In genomic region chr1:15328785-15329480, GRCh38 we compare ENCODE assay signal across 10 cellular contexts.
DNase-seq lines count a peak whose midpoint lies in the region; ATAC-seq, FAIRE-seq and TF ChIP-seq lines count a peak whose summit lies in the region.
"Had no signal": no experiment of that assay in that cellular context is flagged by ENCODE, and none has a peak within 500 bp of the region (broad histone marks: within the 10 kb centered on the region; RNA-seq: fewer than 3 reads in every experiment).

No MANE protein-coding gene starts in this region.

- peaks cover 17 to 38% of the 10 kb centered on the region in 2 donors for H3K4me1 Mint-ChIP-seq in immature natural killer cell
- H3K4me1 Mint-ChIP-seq: B cell had no signal

- H3F3A ChIP-seq in SK-N-SH (replicated peaks; ENCODE audit: insufficient read depth) = no peaks in the 10 kb centered on the region

- WGBS in SK-N-SH (ENCODE audit: low lambda C conversion rate) = 85% methylated on average over 20 of the region's 21 CpGs

- H3K9me3 Mint-ChIP-seq in immature natural killer cell = no peaks in the 10 kb centered on the region
- H3K9me3 Mint-ChIP-seq: T-helper 1 cell treated with Interleukin-12 subunit alpha and Interleukin-12 subunit beta and Interleukin-4 antibody, amounts not matched to agents 30 μg/mL and 1 μg/mL, for 36 hours had no signal

- no peak overlapping the region for H3K9ac ChIP-seq in SK-N-SH

- FAIRE-seq in H54 (lab: Jason Lieb, UNC) = no peak

- no peaks in the 10 kb centered on the region for H4K20me1 ChIP-seq in SK-N-SH (ENCODE audit: insufficient read depth)

- H3K27ac ChIP-seq in SK-N-SH (ENCODE audit: low read depth in 2 of 2, low read length in 1 of 2) (no peak overlapping the region; a peak in 2 of 4 replicates), thoracic aorta (no peak overlapping the region)

- H3K4me3 ChIP-seq in SK-N-SH (ENCODE audit: low read depth in 2 of 2, low read length in 1 of 2) (no peak overlapping the region), astrocyte of the cerebellum (ENCODE audit: low read depth, low read length) (no peak overlapping the region), thoracic aorta (peak overlapping the region; percentile 45)

- no peak overlapping the region for H3K4me2 ChIP-seq in SK-N-SH

- H3K36me3 Mint-ChIP-seq in immature natural killer cell = no peaks in the 10 kb centered on the region

- TF ChIP-seq POLR2A in H54 (IDR thresholded peaks at IDR 0.05; ENCODE audit: low read depth, low read length) = no peak

- H3K36me3 ChIP-seq in SK-N-SH (replicated peaks in 1 of 2; ENCODE audit: control insufficient read depth in 1 of 2, insufficient read depth in 2 of 2, low read length in 1 of 2) = no peaks in the 10 kb centered on the region
- H3K36me3 ChIP-seq in thoracic aorta = no peaks in the 10 kb centered on the region

- H3K9me3 ChIP-seq in SK-N-SH (no peaks in the 10 kb centered on the region), thoracic aorta (no peaks in the 10 kb centered on the region)

- no peak for TF ChIP-seq EP300 in SK-N-SH (IDR thresholded peaks at IDR 0.05; ENCODE audit: borderline replicate concordance in 1 of 2, low read depth in 1 of 2, low read length in 1 of 2)

- in situ Hi-C loops in astrocyte of the cerebellum (cut with HindIII; ENCODE audit: low sequenced_read_pairs) = no loop called here

- TF ChIP-seq RAD21 in SK-N-SH (IDR thresholded peaks at IDR 0.05; ENCODE audit: low read length) = no peak

- no peaks in the 10 kb centered on the region for H3K27me3 ChIP-seq in SK-N-SH (ENCODE audit: insufficient read depth)
- no peaks in the 10 kb centered on the region for H3K27me3 ChIP-seq in thoracic aorta (replicated peaks; ENCODE audit: insufficient read depth)

- CTCF ChIA-PET in SK-N-SH (lab: Yijun Ruan, JAX) = interaction anchor here (0.8 to 1.4 kb wide), 2 partner anchors 24 to 25 kb away, joined by 3 read pairs; no protein-coding TSS in a partner anchor

- H3K4me1 ChIP-seq in SK-N-SH (ENCODE audit: control insufficient read depth in 1 of 2, insufficient read depth in 2 of 2, low read depth in 1 of 2, low read length in 1 of 2) (peaks cover 4 to 40% of the 10 kb centered on the region in 2 experiments; a peak in 1 of 4 replicates), thoracic aorta (ENCODE audit: control insufficient read depth in 1 of 2, low read depth in 2 of 2) (peaks cover 11 to 20% of the 10 kb centered on the region in 2 donors)

- DNase-seq in SK-N-SH (peak; percentile 37), astrocyte of the cerebellum (ENCODE audit: low read depth) (peak; percentile 95), immature natural killer cell (peak; percentile 24 to 35 (median 31)), thoracic aorta (ENCODE audit: low spot score) (no peak), H54 (ENCODE audit: insufficient read length, low spot score) (no peak), epidermal melanocyte (ENCODE audit: insufficient read length, low spot score) (no peak)
- no peak for DNase-seq in activated CD4-positive, alpha-beta T cell treated with anti-CD3 and anti-CD28 coated beads, Interleukin-2, amount 50 U/mL, for 1 hour

- TF ChIP-seq CTCF in SK-N-SH (IDR thresholded peaks at IDR 0.05) = no peak
- TF ChIP-seq CTCF in astrocyte of the cerebellum (IDR thresholded peaks at IDR 0.05; ENCODE audit: low read depth, low read length, missing control alignments) = peak; percentile 30
- peak; percentile 57 for TF ChIP-seq CTCF in thoracic aorta (IDR thresholded peaks at IDR 0.05)

- no peak overlapping the region for H3K27ac Mint-ChIP-seq in immature natural killer cell
- H3K27ac Mint-ChIP-seq: B cell; T-helper 1 cell treated with Interleukin-12 subunit alpha and Interleukin-12 subunit beta and Interleukin-4 antibody, amounts not matched to agents 30 μg/mL and 1 μg/mL, for 36 hours had no signal

- POLR2A ChIA-PET in SK-N-SH (lab: Yijun Ruan, JAX) = no interaction called here

- ATAC-seq in SK-N-SH treated with all-trans-retinoic acid at 6 μM for 48 hours = no peak
- ATAC-seq in thoracic aorta (ENCODE audit: insufficient number of reproducible peaks, low FRiP score, low read depth) = peak; percentile 52

- H3K9me2 ChIP-seq in SK-N-SH = no peaks in the 10 kb centered on the region

- peaks cover 0 to 5% (median 4%) of the 10 kb centered on the region in 3 donors for H3K27me3 Mint-ChIP-seq in immature natural killer cell (ENCODE audit: low read depth in 3 of 3)

- no peaks in the 10 kb centered on the region for H3K79me2 ChIP-seq in SK-N-SH (ENCODE audit: insufficient read depth)

- H2AFZ ChIP-seq in SK-N-SH (ENCODE audit: low read depth) = no peak overlapping the region

- no peak overlapping the region for H3K4me3 Mint-ChIP-seq in immature natural killer cell
- H3K4me3 Mint-ChIP-seq: B cell; T-helper 1 cell treated with Interleukin-12 subunit alpha and Interleukin-12 subunit beta and Interleukin-4 antibody, amounts not matched to agents 30 μg/mL and 1 μg/mL, for 36 hours had no signal

TF ChIP-seq in SK-N-SH, 30 proteins besides CTCF, POLR2A, EP300 and RAD21:
- TF ChIP-seq NFIC (IDR thresholded peaks at IDR 0.05; ENCODE audit: borderline replicate concordance) (peak; percentile 30), MEF2A (IDR thresholded peaks at IDR 0.05; ENCODE audit: borderline replicate concordance, low read depth) (no peak), EZH2phosphoT487 (IDR thresholded peaks at IDR 0.05; ENCODE audit: borderline replicate concordance, low read depth) (no peak), TCF12 (IDR thresholded peaks at IDR 0.05) (0 out of 2 replicates have a peak, but pooled peaks have one; percentile 14), PBX3 (IDR thresholded peaks at IDR 0.05) (peak; percentile 39; the same call in 1 of the 2 replicates)
TF ChIP-seq in SK-N-SH: peak in this region for 3.

TF ChIP-seq in SK-N-SH treated with all-trans-retinoic acid at 6 μM for 48 hours, 23 proteins besides CTCF, POLR2A, EP300 and RAD21 (continues in another document):
- no peak for TF ChIP-seq RARB (CRISPR knock-in tag; IDR thresholded peaks at IDR 0.05)
- no peak for TF ChIP-seq ZNF8 (CRISPR knock-in tag; IDR thresholded peaks at IDR 0.05)
- TF ChIP-seq ZNF70 (CRISPR knock-in tag; IDR thresholded peaks at IDR 0.05) = no peak
- TF ChIP-seq GLIS3 (CRISPR knock-in tag; IDR thresholded peaks at IDR 0.05) = no peak
- TF ChIP-seq PATZ1 (CRISPR knock-in tag; IDR thresholded peaks at IDR 0.05; ENCODE audit: borderline replicate concordance) = no peak
- TF ChIP-seq TOX (CRISPR knock-in tag; IDR thresholded peaks at IDR 0.05; ENCODE audit: borderline replicate concordance) = no peak
- TF ChIP-seq CSDC2 (CRISPR knock-in tag; IDR thresholded peaks at IDR 0.05) = no peak
- TF ChIP-seq POU6F1 (CRISPR knock-in tag; IDR thresholded peaks at IDR 0.05; ENCODE audit: borderline replicate concordance, low read depth) = no peak
- TF ChIP-seq ARNTL (CRISPR knock-in tag; IDR thresholded peaks at IDR 0.05; ENCODE audit: borderline replicate concordance, low read depth) = no peak
- TF ChIP-seq ZNF565 (CRISPR knock-in tag; conservative IDR thresholded peaks at IDR 0.05; ENCODE audit: low read depth) = no peak
- no peak for TF ChIP-seq TSHZ2 (CRISPR knock-in tag; IDR thresholded peaks at IDR 0.05)

Comparison
In these comparisons a context has a peak if more than half of its experiments do, and no peak if none do; other contexts are left out.
1. DNase-seq: peak in SK-N-SH (single experiment), astrocyte of the cerebellum (single experiment) and immature natural killer cell (3 of 3); none in thoracic aorta (single experiment), H54 (single experiment), epidermal melanocyte (single experiment) and activated CD4-positive, alpha-beta T cell treated with anti-CD3 and anti-CD28 coated beads, Interleukin-2, amount 50 U/mL, for 1 hour (single experiment).